ENCODE assay signal across 1 cellular context in genomic region chr3:123661973-123662372, GRCh38.
TF ChIP-seq lines count a peak whose summit lies in the region.

No MANE protein-coding gene starts in this region.

TF ChIP-seq in IMR-90, 13 proteins besides CTCF, POLR2A, EP300 and RAD21:
- TF ChIP-seq MAZ (IDR thresholded peaks at IDR 0.05; ENCODE audit: borderline replicate concordance, low read depth, low read length) (no peak), USF2 (IDR thresholded peaks at IDR 0.05; ENCODE audit: low read depth, low read length) (no peak), MXI1 (IDR thresholded peaks at IDR 0.05; ENCODE audit: borderline replicate concordance, low read depth, low read length) (no peak), FOS (IDR thresholded peaks at IDR 0.05; ENCODE audit: low read depth, low read length) (no peak), CHD1 (IDR thresholded peaks at IDR 0.05; ENCODE audit: low read depth, low read length) (no peak), SMC3 (IDR thresholded peaks at IDR 0.05; ENCODE audit: low read depth, low read length) (no peak), RFX5 (IDR thresholded peaks at IDR 0.05; ENCODE audit: low read depth, low read length) (no peak), MAFK (IDR thresholded peaks at IDR 0.05; ENCODE audit: low read depth, low read length) (no peak), ELK1 (IDR thresholded peaks at IDR 0.05; ENCODE audit: borderline replicate concordance, low read depth, low read length) (no peak), NFE2L2 (IDR thresholded peaks at IDR 0.05; ENCODE audit: low read depth, low read length) (no peak), CEBPB (IDR thresholded peaks at IDR 0.05; ENCODE audit: low read depth, low read length) (no peak)
